8 cellular contexts compared by ENCODE assay signal in the genomic region with DNA sequence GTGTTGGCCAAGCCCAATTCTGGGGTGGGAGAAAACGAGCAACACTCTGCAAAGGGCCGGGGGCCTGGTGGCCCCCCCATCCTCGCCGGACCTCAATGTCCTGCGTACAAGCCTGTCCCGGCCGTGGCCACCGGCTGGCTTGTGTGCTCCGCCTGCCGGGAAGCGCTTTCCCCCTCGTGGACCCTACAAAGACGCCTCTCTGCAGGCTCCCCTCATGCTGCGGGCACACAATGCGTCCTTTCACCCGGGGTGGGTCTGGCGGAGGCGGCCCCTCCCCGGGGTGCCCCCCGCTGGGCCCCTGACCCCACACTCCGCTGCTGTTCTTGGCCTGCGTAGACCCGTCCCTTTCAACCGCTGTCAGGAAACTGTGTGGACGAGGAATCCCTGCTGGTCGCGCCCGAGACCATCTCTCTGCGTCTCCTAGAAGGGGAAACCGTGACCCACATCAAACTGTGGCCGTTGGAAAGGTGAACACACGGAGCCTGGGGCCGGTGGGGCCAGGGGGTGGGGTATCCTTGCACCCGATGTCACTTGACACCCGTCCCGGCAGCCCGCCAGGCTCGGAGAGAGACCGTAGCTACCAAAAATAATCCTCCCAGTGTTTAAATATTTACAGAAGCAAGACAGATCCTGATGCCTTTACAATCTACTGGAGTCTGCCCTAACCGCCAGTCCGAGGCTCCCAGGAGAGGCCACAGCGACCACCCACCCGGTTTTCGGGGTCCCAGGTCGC. TPM values are rescaled to one million over a fixed set of nuclear protein-coding genes. Genes with fewer than 3 reads are reported as not detected.
A peak's percentile ranks its signal among the peaks of the same experiment; 100 is the strongest.
DNase-seq lines count a peak whose midpoint lies in the region; ATAC-seq and TF ChIP-seq lines count a peak whose summit lies in the region.

No MANE protein-coding gene starts in this region.

- H3K27ac ChIP-seq in 22Rv1, result peak overlapping the region; percentile 97

- peak; percentile 4 for ATAC-seq in activated CD8-positive, alpha-beta T cell treated with anti-CD3 and anti-CD28 coated beads for 36 hours
- peak; percentile 58 for ATAC-seq in left ventricle myocardium superior
- ATAC-seq in stimulated activated memory B cell treated with anti-CD40 and anti-IgM and Interleukin-4, amounts not matched to agents 10 μg/mL and 1 μg/mL and 100 μg/mL, for 72 hours, result peak; percentile 6

- H3K36me3 Mint-ChIP-seq in activated CD8-positive, alpha-beta T cell treated with anti-CD3 and anti-CD28 coated beads for 36 hours (ENCODE audit: low read depth), result peaks cover 4% of the 10 kb centered on the region
- H3K36me3 Mint-ChIP-seq in stimulated activated memory B cell treated with anti-CD40 and anti-IgM and Interleukin-4, amounts not matched to agents 10 μg/mL and 1 μg/mL and 100 μg/mL, for 72 hours, result no peaks in the 10 kb centered on the region

- H3K4me3 Mint-ChIP-seq in activated CD8-positive, alpha-beta T cell treated with anti-CD3 and anti-CD28 coated beads for 36 hours, result peak overlapping the region; percentile 80
- H3K4me3 Mint-ChIP-seq in stimulated activated memory B cell treated with anti-CD40 and anti-IgM and Interleukin-4, amounts not matched to agents 10 μg/mL and 1 μg/mL and 100 μg/mL, for 72 hours, result peak overlapping the region; percentile 50

- peak overlapping the region; percentile 86 for H3K27ac Mint-ChIP-seq in activated CD8-positive, alpha-beta T cell treated with anti-CD3 and anti-CD28 coated beads for 36 hours
- peak overlapping the region; percentile 4 for H3K27ac Mint-ChIP-seq in stimulated activated memory B cell treated with anti-CD40 and anti-IgM and Interleukin-4, amounts not matched to agents 10 μg/mL and 1 μg/mL and 100 μg/mL, for 72 hours

- no peaks in the 10 kb centered on the region for H3K9me3 Mint-ChIP-seq in activated CD8-positive, alpha-beta T cell treated with anti-CD3 and anti-CD28 coated beads for 36 hours
- no peaks in the 10 kb centered on the region for H3K9me3 Mint-ChIP-seq in stimulated activated memory B cell treated with anti-CD40 and anti-IgM and Interleukin-4, amounts not matched to agents 10 μg/mL and 1 μg/mL and 100 μg/mL, for 72 hours

- no peaks in the 10 kb centered on the region for H3K27me3 Mint-ChIP-seq in activated CD8-positive, alpha-beta T cell treated with anti-CD3 and anti-CD28 coated beads for 36 hours
- H3K27me3 Mint-ChIP-seq in stimulated activated memory B cell treated with anti-CD40 and anti-IgM and Interleukin-4, amounts not matched to agents 10 μg/mL and 1 μg/mL and 100 μg/mL, for 72 hours, result peaks cover 11% of the 10 kb centered on the region

- CTCF ChIA-PET in activated CD8-positive, alpha-beta T cell treated with anti-CD3 and anti-CD28 coated beads for 36 hours (lab: Charles Lee), result interaction anchor here (0.9 to 7.9 kb wide), 6 partner anchors 14 to 252 kb away, joined by 3 to 67 read pairs (median 3); no protein-coding TSS in a partner anchor

- H3K4me1 Mint-ChIP-seq in activated CD8-positive, alpha-beta T cell treated with anti-CD3 and anti-CD28 coated beads for 36 hours (ENCODE audit: low read depth), result peaks cover 44% of the 10 kb centered on the region
- peaks cover 34% of the 10 kb centered on the region for H3K4me1 Mint-ChIP-seq in stimulated activated memory B cell treated with anti-CD40 and anti-IgM and Interleukin-4, amounts not matched to agents 10 μg/mL and 1 μg/mL and 100 μg/mL, for 72 hours

- intact Hi-C loops in activated CD8-positive, alpha-beta T cell treated with anti-CD3 and anti-CD28 coated beads for 36 hours (cut with micrococcal nuclease), result loop anchor here (5.0 to 10.0 kb wide), 2 partner anchors 195 to 247 kb away; a partner anchor contains a TSS
- intact Hi-C loops in left ventricle myocardium superior (cut with micrococcal nuclease), result no loop called here

- in situ Hi-C loops in GM13977 (cut with MboI; ENCODE audit: low pct_unique_long_range_greater_than_20kb, low sequenced_read_pairs, unreplicated experiment), result no loop called here

- TF ChIP-seq CTCF in 22Rv1 (IDR thresholded peaks at IDR 0.05), result peak; percentile 47
- TF ChIP-seq CTCF in activated CD8-positive, alpha-beta T cell treated with anti-CD3 and anti-CD28 coated beads for 36 hours (IDR thresholded peaks at IDR 0.05), result no peak
- no peak for TF ChIP-seq CTCF in GM13977 (IDR thresholded peaks at IDR 0.05; ENCODE audit: extremely low read depth, insufficient read depth, missing control alignments)

- DNase-seq in HT-29 (ENCODE audit: low spot score) (peak; percentile 34), left ventricle myocardium superior (peak; percentile 74), GM13977 (ENCODE audit: low spot score) (no peak), AG20443 (ENCODE audit: low spot score) (no peak), germinal center (ENCODE audit: low spot score) (no peak)
- DNase-seq in activated CD8-positive, alpha-beta T cell treated with anti-CD3 and anti-CD28 coated beads for 36 hours, result peak; percentile 27

- POLR2A ChIA-PET in activated CD8-positive, alpha-beta T cell treated with anti-CD3 and anti-CD28 coated beads for 36 hours (lab: Charles Lee), result interaction anchor here (0.7 to 1.7 kb wide), 5 partner anchors 33 to 712 kb away, joined by 3 to 12 read pairs (median 3); a partner anchor contains a TSS

RNA-seq across cellular contexts. Expression of a gene that starts 43.6 kb away (rescaled TPM):
- total RNA-seq in HT-29 (2014; rRNA removed; shearing (Covaris generic)), result 24.3 and 24.6 TPM in 2 replicates
- total RNA-seq in activated CD8-positive, alpha-beta T cell treated with anti-CD3 and anti-CD28 coated beads for 36 hours, result 10 to 100 TPM in 1 of 2 experiments, 1 to 10 TPM in 1; 9.6 to 12.0 TPM
- total RNA-seq in left ventricle myocardium superior, result 13.1 TPM

RNA-seq across cellular contexts. Expression of a gene that starts 44.4 kb away (rescaled TPM):
- total RNA-seq in HT-29 (2014; rRNA removed; shearing (Covaris generic)), result 5.5 and 7.0 TPM in 2 replicates
- total RNA-seq in activated CD8-positive, alpha-beta T cell treated with anti-CD3 and anti-CD28 coated beads for 36 hours, result under 1 TPM; 0.54 to 0.79 TPM
- 5.8 TPM for total RNA-seq in left ventricle myocardium superior

Comparison
In these comparisons a context has a peak if more than half of its experiments do, and no peak if none do; other contexts are left out.
1. DNase-seq: peak in HT-29 (single experiment), activated CD8-positive, alpha-beta T cell treated with anti-CD3 and anti-CD28 coated beads for 36 hours (single experiment) and left ventricle myocardium superior (single experiment); none in GM13977 (single experiment), AG20443 (single experiment) and germinal center (single experiment).
2. ATAC-seq: peak in every context shown above with its lines; median percentile 58 in left ventricle myocardium superior; 6 in stimulated activated memory B cell treated with anti-CD40 and anti-IgM and Interleukin-4, amounts not matched to agents 10 μg/mL and 1 μg/mL and 100 μg/mL, for 72 hours; 4 in activated CD8-positive, alpha-beta T cell treated with anti-CD3 and anti-CD28 coated beads for 36 hours.